In genomic region chr2:235940330-235940729, GRCh38 we compare ENCODE assay signal across 9 cellular contexts.
DNase-seq lines count a peak whose midpoint lies in the region; ATAC-seq and TF ChIP-seq lines count a peak whose summit lies in the region.
"Had no signal": no experiment of that assay in that cellular context is flagged by ENCODE, and none has a peak within 500 bp of the region (broad histone marks: within the 10 kb centered on the region; RNA-seq: fewer than 3 reads in every experiment).

No MANE protein-coding gene starts in this region.

- DNase-seq in Caki2 (ENCODE audit: low read depth), result peak; percentile 22
- peak; percentile 15 for DNase-seq in SHP77 treated with DMSO at 0.1 percent for 48 hours (lab: John Stamatoyannopoulos, UW)
- peak; percentile 31 for DNase-seq in fibroblast of the conjunctiva (ENCODE audit: low read depth)
- DNase-seq in omental fat pad (ENCODE audit: low spot score), result no peak
- no peak for DNase-seq in NCI-H1930 (lab: John Stamatoyannopoulos, UW)
- DNase-seq in stimulated activated CD4-positive, alpha-beta T cell treated with anti-CD3 and anti-CD28 coated beads, Interleukin-2, amount 100 ng/mL, for 48 hours, result no peak
- DNase-seq in NCI-H526 (lab: John Stamatoyannopoulos, UW), result no peak
- DNase-seq: DND-41 had no signal

- TF ChIP-seq CTCF in omental fat pad (IDR thresholded peaks at IDR 0.05), result no peak

- ATAC-seq in omental fat pad (ENCODE audit: low FRiP score) (peak; percentile 82), HG03432 (IDR thresholded peaks at IDR 0.05; ENCODE audit: unreplicated experiment) (no peak)

- in situ Hi-C loops in Caki2 (cut with HindIII; ENCODE audit: low pct_unique_long_range_greater_than_20kb, low sequenced_read_pairs), result no loop called here

Comparison
In these comparisons a context has a peak if more than half of its experiments do, and no peak if none do; other contexts are left out.
1. DNase-seq: peak in Caki2 (single experiment), SHP77 treated with DMSO at 0.1 percent for 48 hours (single experiment) and fibroblast of the conjunctiva (single experiment); none in omental fat pad (single experiment), NCI-H1930 (0 of 2), stimulated activated CD4-positive, alpha-beta T cell treated with anti-CD3 and anti-CD28 coated beads, Interleukin-2, amount 100 ng/mL, for 48 hours (0 of 2) and NCI-H526 (0 of 2).